Comparison of ENCODE assay signal across 1 cellular context in genomic region chr11:77473001-77473800, GRCh38.
TF ChIP-seq lines count a peak whose summit lies in the region.

No MANE protein-coding gene starts in this region.

TF ChIP-seq in GM23338, 12 proteins besides CTCF, POLR2A, EP300 and RAD21 (continued from another document):
- TF ChIP-seq ZNF462 (CRISPR knock-in tag; IDR thresholded peaks at IDR 0.05) (no peak), REST (IDR thresholded peaks at IDR 0.05; ENCODE audit: unreplicated experiment) (no peak), EZH2 (IDR thresholded peaks at IDR 0.05; ENCODE audit: low read depth, unreplicated experiment) (no peak), JUNB (IDR thresholded peaks at IDR 0.05; ENCODE audit: unreplicated experiment) (no peak), ZNF331 (CRISPR knock-in tag; IDR thresholded peaks at IDR 0.05; ENCODE audit: low read depth) (no peak), NANOG (IDR thresholded peaks at IDR 0.05; ENCODE audit: borderline replicate concordance) (no peak), STAT1 (IDR thresholded peaks at IDR 0.05; ENCODE audit: unreplicated experiment) (no peak)
- TF ChIP-seq, protein P1, sequence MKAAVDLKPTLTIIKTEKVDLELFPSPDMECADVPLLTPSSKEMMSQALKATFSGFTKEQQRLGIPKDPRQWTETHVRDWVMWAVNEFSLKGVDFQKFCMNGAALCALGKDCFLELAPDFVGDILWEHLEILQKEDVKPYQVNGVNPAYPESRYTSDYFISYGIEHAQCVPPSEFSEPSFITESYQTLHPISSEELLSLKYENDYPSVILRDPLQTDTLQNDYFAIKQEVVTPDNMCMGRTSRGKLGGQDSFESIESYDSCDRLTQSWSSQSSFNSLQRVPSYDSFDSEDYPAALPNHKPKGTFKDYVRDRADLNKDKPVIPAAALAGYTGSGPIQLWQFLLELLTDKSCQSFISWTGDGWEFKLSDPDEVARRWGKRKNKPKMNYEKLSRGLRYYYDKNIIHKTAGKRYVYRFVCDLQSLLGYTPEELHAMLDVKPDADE (IDR thresholded peaks at IDR 0.05): no peak
